10 cellular contexts compared by ENCODE assay signal in genomic region chr20:25685276-25686080, GRCh38. TPM values are rescaled to one million over a fixed set of nuclear protein-coding genes. Genes with fewer than 3 reads are reported as not detected.
DNase-seq lines count a peak whose midpoint lies in the region; ATAC-seq and TF ChIP-seq lines count a peak whose summit lies in the region.
"Had no signal": no experiment of that assay in that cellular context is flagged by ENCODE, and none has a peak within 500 bp of the region (broad histone marks: within the 10 kb centered on the region; RNA-seq: fewer than 3 reads in every experiment).

No MANE protein-coding gene starts in this region.

- no peak overlapping the region for H3K4me3 Mint-ChIP-seq in activated naive CD8-positive, alpha-beta T cell treated with anti-CD3 and anti-CD28 coated beads, Interleukin-2, amount 10 ng/mL, durations not matched to agents 7 days and 5 days

- TF ChIP-seq CTCF in GM12864 (IDR thresholded peaks at IDR 0.05; ENCODE audit: low read depth, low read length, missing control alignments): peak; percentile 31
- no peak for TF ChIP-seq CTCF in osteoblast (IDR thresholded peaks at IDR 0.05; ENCODE audit: extremely low read depth, low read depth, low read length)

- peaks cover 17% of the 10 kb centered on the region for H3K36me3 ChIP-seq in osteoblast (ENCODE audit: insufficient read depth, low read length)

- ATAC-seq in GM19463 (IDR thresholded peaks at IDR 0.05; ENCODE audit: unreplicated experiment) (peak; percentile 94), HG03097 (IDR thresholded peaks at IDR 0.05; ENCODE audit: low FRiP score, unreplicated experiment) (peak; percentile 91)
- ATAC-seq in activated naive CD8-positive, alpha-beta T cell treated with anti-CD3 and anti-CD28 coated beads, Interleukin-2, amount 10 ng/mL, durations not matched to agents 7 days and 5 days (ENCODE audit: low read depth): no peak

- H3K27ac Mint-ChIP-seq in activated naive CD8-positive, alpha-beta T cell treated with anti-CD3 and anti-CD28 coated beads, Interleukin-2, amount 10 ng/mL, durations not matched to agents 7 days and 5 days: peak overlapping the region; percentile 12

- H3K79me2 ChIP-seq in osteoblast (ENCODE audit: insufficient read depth, low read length): peaks cover 5% of the 10 kb centered on the region

- no peaks in the 10 kb centered on the region for H4K20me1 ChIP-seq in osteoblast (ENCODE audit: insufficient read depth, low read length)

- no peak overlapping the region for H3K4me3 ChIP-seq in GM12864 (ENCODE audit: low read depth, low read length)
- no peak overlapping the region for H3K4me3 ChIP-seq in osteoblast (ENCODE audit: insufficient read depth, low read length)
- H3K4me3 ChIP-seq: heart right ventricle had no signal

- no peaks in the 10 kb centered on the region for H3K27me3 Mint-ChIP-seq in activated naive CD8-positive, alpha-beta T cell treated with anti-CD3 and anti-CD28 coated beads, Interleukin-2, amount 10 ng/mL, durations not matched to agents 7 days and 5 days

- H3K4me2 ChIP-seq in osteoblast (ENCODE audit: insufficient read depth, low read length): no peak overlapping the region

- POLR2A ChIA-PET in activated naive CD8-positive, alpha-beta T cell treated with anti-CD3 and anti-CD28 coated beads, Interleukin-2, amount 10 ng/mL, durations not matched to agents 7 days and 5 days (lab: Charles Lee): no interaction called here

- no peaks in the 10 kb centered on the region for H3K9me3 ChIP-seq in osteoblast (ENCODE audit: low read depth, low read length)
- H3K9me3 ChIP-seq: heart right ventricle had no signal

- peaks cover 36% of the 10 kb centered on the region for H3K36me3 Mint-ChIP-seq in activated naive CD8-positive, alpha-beta T cell treated with anti-CD3 and anti-CD28 coated beads, Interleukin-2, amount 10 ng/mL, durations not matched to agents 7 days and 5 days

- intact Hi-C loops in head of caudate nucleus (cut with DNase I): no loop called here

- peaks cover 2% of the 10 kb centered on the region for H3K9me3 Mint-ChIP-seq in activated naive CD8-positive, alpha-beta T cell treated with anti-CD3 and anti-CD28 coated beads, Interleukin-2, amount 10 ng/mL, durations not matched to agents 7 days and 5 days

- DNase-seq in GM12864 (ENCODE audit: low read depth): no peak
- no peak for DNase-seq in activated naive CD8-positive, alpha-beta T cell treated with anti-CD3 and anti-CD28 coated beads, Interleukin-2, amount 10 ng/mL, durations not matched to agents 7 days and 5 days
- DNase-seq in osteoblast (ENCODE audit: insufficient read length, low spot score, missing footprints): no peak
- no peak for DNase-seq in stimulated activated CD4-positive, alpha-beta T cell treated with anti-CD3 and anti-CD28 coated beads, Interleukin-4, amount 100 ng/mL, for 4 hours
- no peak for DNase-seq in NCI-H128 (lab: John Stamatoyannopoulos, UW; ENCODE audit: unreplicated experiment)
- no peak for DNase-seq in head of caudate nucleus
- DNase-seq: aorta, heart right ventricle had no signal

- H3K4me1 ChIP-seq in osteoblast (ENCODE audit: insufficient read depth, low read length): no peaks in the 10 kb centered on the region
- H3K4me1 ChIP-seq: heart right ventricle had no signal

- H3K4me1 Mint-ChIP-seq in activated naive CD8-positive, alpha-beta T cell treated with anti-CD3 and anti-CD28 coated beads, Interleukin-2, amount 10 ng/mL, durations not matched to agents 7 days and 5 days: peaks cover 11% of the 10 kb centered on the region

- H2AFZ ChIP-seq in osteoblast (ENCODE audit: low read length): no peak overlapping the region

- H3K27ac ChIP-seq in osteoblast (ENCODE audit: low read depth, low read length): no peak overlapping the region
- H3K27ac ChIP-seq: heart right ventricle had no signal

- no peaks in the 10 kb centered on the region for H3K27me3 ChIP-seq in osteoblast (ENCODE audit: insufficient read depth, low read length)
- H3K27me3 ChIP-seq: heart right ventricle had no signal

RNA-seq across cellular contexts. Expression of gene ZNF337, which starts 11.2 kb away (rescaled TPM):
- 10 to 100 TPM; 25.3 to 26.6 TPM for total RNA-seq in activated naive CD8-positive, alpha-beta T cell treated with anti-CD3 and anti-CD28 coated beads, Interleukin-2, amount 10 ng/mL, durations not matched to agents 7 days and 5 days
- total RNA-seq in osteoblast: 8.3 and 9.7 TPM in 2 replicates
